Comparison of ENCODE assay signal across 1 cellular context in genomic region chr3:48151058-48151806, GRCh38.
TF ChIP-seq lines count a peak whose summit lies in the region.

No MANE protein-coding gene starts in this region.

TF ChIP-seq in K562, 482 proteins besides CTCF, POLR2A, EP300 and RAD21 (continued from another document and continues in another):
- TF ChIP-seq MBD1 (CRISPR knock-in tag; IDR thresholded peaks at IDR 0.05) = no peak
- TF ChIP-seq ZNF174 (CRISPR knock-in tag; IDR thresholded peaks at IDR 0.05) = no peak
- TF ChIP-seq KLF13 (tag; IDR thresholded peaks at IDR 0.05; ENCODE audit: borderline replicate concordance, low read depth) = 0 out of 2 replicates have a peak, but pooled peaks have one; percentile 25
- peak; percentile 64; the same call in 1 of the 2 replicates for TF ChIP-seq DEAF1 (CRISPR knock-in tag; IDR thresholded peaks at IDR 0.05)
- no peak for TF ChIP-seq TOE1 (IDR thresholded peaks at IDR 0.05; ENCODE audit: borderline replicate concordance)
- TF ChIP-seq TOE1 (CRISPR knock-in tag; IDR thresholded peaks at IDR 0.05; ENCODE audit: borderline replicate concordance, low read depth) = peak; percentile 36; the same call in 1 of the 2 replicates
- peak; percentile 54; the same call in 1 of the 2 replicates for TF ChIP-seq KLF16 (IDR thresholded peaks at IDR 0.05)
- TF ChIP-seq MAZ (CRISPR knock-in tag; conservative IDR thresholded peaks at IDR 0.05 in 1 of 2, IDR thresholded peaks at IDR 0.05 in 1 of 2) = peak in 1 of 2 experiments; percentile 51; a peak in 2 of 4 replicates
- no peak for TF ChIP-seq ZNF224 (CRISPR knock-in tag; IDR thresholded peaks at IDR 0.05)
- TF ChIP-seq STAG1 (CRISPR knock-in tag; IDR thresholded peaks at IDR 0.05; ENCODE audit: borderline replicate concordance) = peak; percentile 87; the same call in 1 of the 2 replicates
- TF ChIP-seq, protein P1, sequence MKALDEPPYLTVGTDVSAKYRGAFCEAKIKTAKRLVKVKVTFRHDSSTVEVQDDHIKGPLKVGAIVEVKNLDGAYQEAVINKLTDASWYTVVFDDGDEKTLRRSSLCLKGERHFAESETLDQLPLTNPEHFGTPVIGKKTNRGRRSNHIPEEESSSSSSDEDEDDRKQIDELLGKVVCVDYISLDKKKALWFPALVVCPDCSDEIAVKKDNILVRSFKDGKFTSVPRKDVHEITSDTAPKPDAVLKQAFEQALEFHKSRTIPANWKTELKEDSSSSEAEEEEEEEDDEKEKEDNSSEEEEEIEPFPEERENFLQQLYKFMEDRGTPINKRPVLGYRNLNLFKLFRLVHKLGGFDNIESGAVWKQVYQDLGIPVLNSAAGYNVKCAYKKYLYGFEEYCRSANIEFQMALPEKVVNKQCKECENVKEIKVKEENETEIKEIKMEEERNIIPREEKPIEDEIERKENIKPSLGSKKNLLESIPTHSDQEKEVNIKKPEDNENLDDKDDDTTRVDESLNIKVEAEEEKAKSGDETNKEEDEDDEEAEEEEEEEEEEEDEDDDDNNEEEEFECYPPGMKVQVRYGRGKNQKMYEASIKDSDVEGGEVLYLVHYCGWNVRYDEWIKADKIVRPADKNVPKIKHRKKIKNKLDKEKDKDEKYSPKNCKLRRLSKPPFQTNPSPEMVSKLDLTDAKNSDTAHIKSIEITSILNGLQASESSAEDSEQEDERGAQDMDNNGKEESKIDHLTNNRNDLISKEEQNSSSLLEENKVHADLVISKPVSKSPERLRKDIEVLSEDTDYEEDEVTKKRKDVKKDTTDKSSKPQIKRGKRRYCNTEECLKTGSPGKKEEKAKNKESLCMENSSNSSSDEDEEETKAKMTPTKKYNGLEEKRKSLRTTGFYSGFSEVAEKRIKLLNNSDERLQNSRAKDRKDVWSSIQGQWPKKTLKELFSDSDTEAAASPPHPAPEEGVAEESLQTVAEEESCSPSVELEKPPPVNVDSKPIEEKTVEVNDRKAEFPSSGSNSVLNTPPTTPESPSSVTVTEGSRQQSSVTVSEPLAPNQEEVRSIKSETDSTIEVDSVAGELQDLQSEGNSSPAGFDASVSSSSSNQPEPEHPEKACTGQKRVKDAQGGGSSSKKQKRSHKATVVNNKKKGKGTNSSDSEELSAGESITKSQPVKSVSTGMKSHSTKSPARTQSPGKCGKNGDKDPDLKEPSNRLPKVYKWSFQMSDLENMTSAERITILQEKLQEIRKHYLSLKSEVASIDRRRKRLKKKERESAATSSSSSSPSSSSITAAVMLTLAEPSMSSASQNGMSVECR (CRISPR knock-in tag; IDR thresholded peaks at IDR 0.05) = 0 out of 2 replicates have a peak, but pooled peaks have one; percentile 38
- TF ChIP-seq, protein P2, sequence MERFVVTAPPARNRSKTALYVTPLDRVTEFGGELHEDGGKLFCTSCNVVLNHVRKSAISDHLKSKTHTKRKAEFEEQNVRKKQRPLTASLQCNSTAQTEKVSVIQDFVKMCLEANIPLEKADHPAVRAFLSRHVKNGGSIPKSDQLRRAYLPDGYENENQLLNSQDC (CRISPR knock-in tag; IDR thresholded peaks at IDR 0.05) = no peak
- TF ChIP-seq CHD2 (IDR thresholded peaks at IDR 0.05; ENCODE audit: low read depth, low read length) = no peak
- TF ChIP-seq GATA2 (CRISPR knock-in tag; IDR thresholded peaks at IDR 0.05) = 0 out of 2 replicates have a peak, but pooled peaks have one; percentile 12
- TF ChIP-seq ETV5 (CRISPR knock-in tag; IDR thresholded peaks at IDR 0.05; ENCODE audit: low read depth) = peak; percentile 45
- no peak for TF ChIP-seq ZFP1 (CRISPR knock-in tag; IDR thresholded peaks at IDR 0.05)
- no peak for TF ChIP-seq PBX2 (CRISPR knock-in tag; IDR thresholded peaks at IDR 0.05; ENCODE audit: low read depth)
- TF ChIP-seq PBX2 (tag; conservative IDR thresholded peaks at IDR 0.05; ENCODE audit: low read depth) = no peak
- 0 out of 2 replicates have a peak, but pooled peaks have one; percentile 20 for TF ChIP-seq HCFC1 (IDR thresholded peaks at IDR 0.05; ENCODE audit: low read depth, low read length)
- TF ChIP-seq MAX (CRISPR knock-in tag; IDR thresholded peaks at IDR 0.05) = peak; percentile 9; the same call in 1 of the 2 replicates
- TF ChIP-seq ATF2 (CRISPR knock-in tag; IDR thresholded peaks at IDR 0.05) = no peak
- TF ChIP-seq NRF1 (conservative IDR thresholded peaks at IDR 0.05 in 1 of 2, IDR thresholded peaks at IDR 0.05 in 1 of 2) = no peak
- TF ChIP-seq HMBOX1 (IDR thresholded peaks at IDR 0.05) = no peak
- TF ChIP-seq TFAP4 (CRISPR knock-in tag; IDR thresholded peaks at IDR 0.05; ENCODE audit: borderline replicate concordance) = peak; percentile 55; the same call in 1 of the 2 replicates
- TF ChIP-seq DNMT1 (IDR thresholded peaks at IDR 0.05) = no peak
- no peak for TF ChIP-seq CBX5 (IDR thresholded peaks at IDR 0.05; ENCODE audit: borderline replicate concordance, low read depth)
- TF ChIP-seq HNRNPL (IDR thresholded peaks at IDR 0.05; ENCODE audit: low read depth, low read length) = no peak
- TF ChIP-seq CC2D1A (IDR thresholded peaks at IDR 0.05) = peak; percentile 83
- peak; percentile 15; the same call in 1 of the 2 replicates for TF ChIP-seq SP1 (CRISPR knock-in tag; IDR thresholded peaks at IDR 0.05)
- TF ChIP-seq ZBTB17 (CRISPR knock-in tag; IDR thresholded peaks at IDR 0.05) = no peak
- 0 out of 4 replicates have a peak, but pooled peaks of 1 of the 2 experiments have one; percentile 8 for TF ChIP-seq RCOR1 (IDR thresholded peaks at IDR 0.05; ENCODE audit: borderline replicate concordance in 1 of 2, low read depth in 2 of 2, low read length in 2 of 2)
- no peak for TF ChIP-seq ZBTB34 (CRISPR knock-in tag; IDR thresholded peaks at IDR 0.05)
- TF ChIP-seq PRPF4 (IDR thresholded peaks at IDR 0.05; ENCODE audit: insufficient read depth, low read depth, low read length, poor library complexity, severe bottlenecking) = no peak
- TF ChIP-seq GABPB1 (CRISPR knock-in tag; IDR thresholded peaks at IDR 0.05) = peak; percentile 56; the same call in 1 of the 2 replicates
- TF ChIP-seq MYC (IDR thresholded peaks at IDR 0.05; ENCODE audit: low read depth, low read length) = 0 out of 2 replicates have a peak, but pooled peaks have one; percentile 41
- no peak for TF ChIP-seq MYC (CRISPR knock-in tag; IDR thresholded peaks at IDR 0.05; ENCODE audit: borderline replicate concordance, low read depth)
- no peak for TF ChIP-seq PML (IDR thresholded peaks at IDR 0.05; ENCODE audit: low read length)
- TF ChIP-seq RB1 (IDR thresholded peaks at IDR 0.05; ENCODE audit: low read depth) = peak; percentile 81
- TF ChIP-seq, protein P3, sequence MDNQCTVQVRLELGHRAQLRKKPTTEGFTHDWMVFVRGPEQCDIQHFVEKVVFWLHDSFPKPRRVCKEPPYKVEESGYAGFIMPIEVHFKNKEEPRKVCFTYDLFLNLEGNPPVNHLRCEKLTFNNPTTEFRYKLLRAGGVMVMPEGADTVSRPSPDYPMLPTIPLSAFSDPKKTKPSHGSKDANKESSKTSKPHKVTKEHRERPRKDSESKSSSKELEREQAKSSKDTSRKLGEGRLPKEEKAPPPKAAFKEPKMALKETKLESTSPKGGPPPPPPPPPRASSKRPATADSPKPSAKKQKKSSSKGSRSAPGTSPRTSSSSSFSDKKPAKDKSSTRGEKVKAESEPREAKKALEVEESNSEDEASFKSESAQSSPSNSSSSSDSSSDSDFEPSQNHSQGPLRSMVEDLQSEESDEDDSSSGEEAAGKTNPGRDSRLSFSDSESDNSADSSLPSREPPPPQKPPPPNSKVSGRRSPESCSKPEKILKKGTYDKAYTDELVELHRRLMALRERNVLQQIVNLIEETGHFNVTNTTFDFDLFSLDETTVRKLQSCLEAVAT (IDR thresholded peaks at IDR 0.05) = no peak
- TF ChIP-seq CTCFL (IDR thresholded peaks at IDR 0.05; ENCODE audit: borderline replicate concordance, insufficient read depth, low read depth, low read length, poor library complexity, severe bottlenecking) = no peak
